Comparison of ENCODE assay signal across 38 cellular contexts in the genomic region with DNA sequence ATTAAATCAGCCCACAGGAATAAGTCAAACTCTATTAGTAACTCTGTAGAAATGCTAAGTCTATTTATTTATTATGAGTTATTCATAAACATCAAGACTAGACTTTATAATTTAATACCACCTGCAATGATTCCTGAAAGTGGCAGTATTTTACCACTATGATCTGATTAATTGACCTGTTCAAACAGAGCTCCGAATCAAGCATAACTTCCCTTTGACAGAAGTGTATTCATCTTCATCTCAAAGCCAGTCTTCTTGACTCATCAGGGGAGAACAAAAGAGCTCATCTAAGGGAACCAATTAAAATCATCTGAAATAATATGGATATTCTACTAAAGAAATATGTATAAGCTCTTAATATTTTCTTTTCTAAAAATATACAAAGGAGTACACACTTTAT.
"Had no signal": no experiment of that assay in that cellular context is flagged by ENCODE, and none has a peak within 500 bp of the region (broad histone marks: within the 10 kb centered on the region; RNA-seq: fewer than 3 reads in every experiment).

No MANE protein-coding gene starts in this region.

- H3K9me3 Mint-ChIP-seq: activated CD4-positive, alpha-beta T cell treated with anti-CD3 and anti-CD28 coated beads, Interleukin-2, amount 10 ng/mL, durations not matched to agents 24 days and 14 days; activated naive CD8-positive, alpha-beta T cell treated with anti-CD3 and anti-CD28 coated beads for 36 hours; activated T-helper 1 cell treated with anti-CD3 and anti-CD28 coated beads, Interleukin-12 subunit alpha, Interleukin-12 subunit beta, Interleukin-2, Interleukin-4 antibody, amounts not matched to agents 30 ng/mL and 10 ng/mL and 1 ng/mL, durations not matched to agents 14 hours and 24 hours and 36 hours; activated T-helper 17 cell treated with anti-CD3 and anti-CD28 coated beads, Interleukin-2, amount 50 U/mL, for 72 hours; T-helper 2 cell treated with Interferon-gamma antibody and Interleukin-4, amounts not matched to agents 5 μg/mL and 100 μg/mL, for 36 hours had no signal

- DNase-seq: activated B cell treated with CpG ODN at 0.5 μM for 24 hours; activated CD4-positive, alpha-beta memory T cell treated with anti-CD3 and anti-CD28 coated beads for 36 hours; activated CD4-positive, alpha-beta T cell treated with anti-CD3 and anti-CD28 coated beads for 4 hours; activated CD4-positive, alpha-beta T cell treated with anti-CD3 and anti-CD28 coated beads, Interleukin-2, amount 10 ng/mL, durations not matched to agents 24 days and 14 days; activated CD4-positive, alpha-beta T cell treated with anti-CD3 and anti-CD28 coated beads, Interleukin-2, amount 50 U/mL, for 1 hour; activated CD4-positive, alpha-beta T cell treated with anti-CD3 and anti-CD28 coated beads, Interleukin-2, amount 50 U/mL, for 4 hours; activated CD4-positive, CD25-positive, alpha-beta regulatory T cell treated with anti-CD3 and anti-CD28 coated beads, Interleukin-2, amount 50 U/mL, for 72 hours; activated CD8-positive, alpha-beta memory T cell treated with anti-CD3 and anti-CD28 coated beads, Interleukin-2, amount 50 U/mL, for 4 hours; activated CD8-positive, alpha-beta T cell treated with anti-CD3 and anti-CD28 coated beads for 36 hours; activated effector memory CD4-positive, alpha-beta T cell treated with anti-CD3 and anti-CD28 coated beads, Interleukin-2, amount 50 U/mL, for 16 hours; activated gamma-delta T cell treated with Interleukin-2 at 50 U/mL for 16 hours; activated naive CD4-positive, alpha-beta T cell; activated naive CD4-positive, alpha-beta T cell treated with anti-CD3 and anti-CD28 coated beads for 36 hours; activated naive CD4-positive, alpha-beta T cell treated with anti-CD3 and anti-CD28 coated beads, Interleukin-2, amount 50 U/mL, for 16 hours; activated naive CD8-positive, alpha-beta T cell treated with anti-CD3 and anti-CD28 coated beads for 36 hours; activated T-cell treated with anti-CD3 and anti-CD28 coated beads for 4 hours; activated T-cell treated with anti-CD3 and anti-CD28 coated beads, Interleukin-2, amount 50 U/mL, for 1 hour; activated T-cell treated with anti-CD3 and anti-CD28 coated beads, Interleukin-2, amount 50 U/mL, for 4 hours; activated T-cell treated with anti-CD3 and anti-CD28 coated beads, Interleukin-2, amount 50 U/mL, for 72 hours; adrenal gland; amniotic stem cell; aorta; body of pancreas; brain microvascular endothelial cell; caudate nucleus; cerebellar nuclear complex; T-helper 1 cell; T-helper 2 cell; T-helper 9 cell had no signal

- H3K4me1 ChIP-seq: adrenal gland, body of pancreas, breast epithelium had no signal

- H3K4me3 ChIP-seq: adrenal gland, body of pancreas, breast epithelium, cardiac muscle cell had no signal

- H3K27me3 Mint-ChIP-seq: activated CD4-positive, alpha-beta memory T cell treated with anti-CD3 and anti-CD28 coated beads for 36 hours; activated T-helper 17 cell treated with anti-CD3 and anti-CD28 coated beads, Interleukin-2, amount 50 U/mL, for 72 hours had no signal

- H3K4me3 Mint-ChIP-seq: activated B cell treated with CpG ODN at 0.5 μM for 24 hours; activated CD4-positive, alpha-beta memory T cell treated with anti-CD3 and anti-CD28 coated beads for 36 hours; activated CD4-positive, alpha-beta T cell treated with anti-CD3 and anti-CD28 coated beads, Interleukin-2, amount 10 ng/mL, durations not matched to agents 24 days and 14 days; activated CD8-positive, alpha-beta T cell treated with anti-CD3 and anti-CD28 coated beads for 36 hours; activated naive CD4-positive, alpha-beta T cell treated with anti-CD3 and anti-CD28 coated beads for 36 hours; activated naive CD8-positive, alpha-beta T cell treated with anti-CD3 and anti-CD28 coated beads for 36 hours; activated T-cell treated with anti-CD3 and anti-CD28 coated beads, Interleukin-2, amount 50 U/mL, for 4 hours; activated T-cell treated with anti-CD3 and anti-CD28 coated beads, Interleukin-2, amount 50 U/mL, for 72 hours; activated T-helper 1 cell treated with anti-CD3 and anti-CD28 coated beads, Interleukin-12 subunit alpha, Interleukin-12 subunit beta, Interleukin-2, Interleukin-4 antibody, amounts not matched to agents 30 ng/mL and 10 ng/mL and 1 ng/mL, durations not matched to agents 14 hours and 24 hours and 36 hours; activated T-helper 17 cell treated with anti-CD3 and anti-CD28 coated beads, Interleukin-2, amount 50 U/mL, for 72 hours; central memory CD8-positive, alpha-beta T cell; T-helper 1 cell treated with Interleukin-12 subunit alpha and Interleukin-12 subunit beta and Interleukin-4 antibody, amounts not matched to agents 30 μg/mL and 1 μg/mL, for 36 hours; T-helper 2 cell treated with Interferon-gamma antibody and Interleukin-4, amounts not matched to agents 5 μg/mL and 100 μg/mL, for 36 hours had no signal

- H3K27ac ChIP-seq: adrenal gland, body of pancreas, brain microvascular endothelial cell, breast epithelium, cardiac muscle cell, VCaP had no signal

- H3K27me3 ChIP-seq: adrenal gland, body of pancreas, brain microvascular endothelial cell, breast epithelium, cardiac muscle cell had no signal

- H3K36me3 ChIP-seq: adrenal gland, brain microvascular endothelial cell, breast epithelium, cardiac muscle cell had no signal

- H3K9me3 ChIP-seq: adrenal gland, body of pancreas, breast epithelium had no signal

- H3K36me3 Mint-ChIP-seq: activated CD4-positive, alpha-beta memory T cell treated with anti-CD3 and anti-CD28 coated beads for 36 hours; activated naive CD4-positive, alpha-beta T cell treated with anti-CD3 and anti-CD28 coated beads, Interleukin-2, amount 50 U/mL, for 72 hours; activated naive CD8-positive, alpha-beta T cell treated with anti-CD3 and anti-CD28 coated beads for 36 hours had no signal

- H3K4me1 Mint-ChIP-seq: activated B cell treated with CpG ODN at 0.5 μM for 24 hours; activated CD4-positive, alpha-beta T cell treated with anti-CD3 and anti-CD28 coated beads, Interleukin-2, amount 10 ng/mL, durations not matched to agents 24 days and 14 days; activated naive CD8-positive, alpha-beta T cell treated with anti-CD3 and anti-CD28 coated beads for 36 hours; activated T-helper 17 cell treated with anti-CD3 and anti-CD28 coated beads, Interleukin-2, amount 50 U/mL, for 72 hours; central memory CD8-positive, alpha-beta T cell had no signal

- ATAC-seq: activated CD8-positive, alpha-beta T cell treated with anti-CD3 and anti-CD28 coated beads for 36 hours; activated naive CD4-positive, alpha-beta T cell treated with anti-CD3 and anti-CD28 coated beads, Interleukin-2, amount 50 U/mL, for 72 hours; activated T-cell treated with anti-CD3 and anti-CD28 coated beads, Interleukin-2, amount 50 U/mL, for 4 hours; activated T-cell treated with anti-CD3 and anti-CD28 coated beads, Interleukin-2, amount 50 U/mL, for 72 hours; activated T-helper 17 cell treated with anti-CD3 and anti-CD28 coated beads, Interleukin-2, amount 50 U/mL, for 72 hours; body of pancreas had no signal

- H3K27ac Mint-ChIP-seq: activated B cell treated with CpG ODN at 0.5 μM for 24 hours; activated CD4-positive, alpha-beta memory T cell treated with anti-CD3 and anti-CD28 coated beads for 36 hours; activated CD4-positive, alpha-beta T cell treated with anti-CD3 and anti-CD28 coated beads, Interleukin-2, amount 10 ng/mL, durations not matched to agents 24 days and 14 days; activated CD8-positive, alpha-beta T cell treated with anti-CD3 and anti-CD28 coated beads for 36 hours; activated naive CD4-positive, alpha-beta T cell treated with anti-CD3 and anti-CD28 coated beads for 36 hours; activated naive CD4-positive, alpha-beta T cell treated with anti-CD3 and anti-CD28 coated beads, Interleukin-2, amount 50 U/mL, for 72 hours; activated naive CD8-positive, alpha-beta T cell treated with anti-CD3 and anti-CD28 coated beads for 36 hours; activated T-cell treated with anti-CD3 and anti-CD28 coated beads, Interleukin-2, amount 50 U/mL, for 72 hours; activated T-helper 1 cell treated with anti-CD3 and anti-CD28 coated beads, Interleukin-12 subunit alpha, Interleukin-12 subunit beta, Interleukin-2, Interleukin-4 antibody, amounts not matched to agents 30 ng/mL and 10 ng/mL and 1 ng/mL, durations not matched to agents 14 hours and 24 hours and 36 hours; activated T-helper 17 cell treated with anti-CD3 and anti-CD28 coated beads, Interleukin-2, amount 50 U/mL, for 72 hours; T-helper 1 cell treated with Interleukin-12 subunit alpha and Interleukin-12 subunit beta and Interleukin-4 antibody, amounts not matched to agents 30 μg/mL and 1 μg/mL, for 36 hours; T-helper 2 cell treated with Interferon-gamma antibody and Interleukin-4, amounts not matched to agents 5 μg/mL and 100 μg/mL, for 36 hours had no signal
